In genomic region chr9:129081388-129081889, GRCh38 we compare ENCODE assay signal across 6 cellular contexts. TPM values are rescaled to one million over a fixed set of nuclear protein-coding genes. Genes with fewer than 3 reads are reported as not detected.
DNase-seq lines count a peak whose midpoint lies in the region; ATAC-seq and TF ChIP-seq lines count a peak whose summit lies in the region.

No MANE protein-coding gene starts in this region.

- peak overlapping the region; percentile 73 for H3K27ac ChIP-seq in CD4-positive, CD25-positive, alpha-beta regulatory T cell (ENCODE audit: insufficient read depth, low read length, poor library complexity, severe bottlenecking)
- peak overlapping the region; percentile 29; the same call in 1 of the 2 replicates for H3K27ac ChIP-seq in KMS-11

- peak overlapping the region; percentile 74 for H3K4me2 ChIP-seq in KMS-11

- no peaks in the 10 kb centered on the region for H3K27me3 ChIP-seq in CD4-positive, CD25-positive, alpha-beta regulatory T cell (ENCODE audit: control insufficient read depth, insufficient read depth, low read length)
- H3K27me3 ChIP-seq in KMS-11 (ENCODE audit: insufficient read depth, low read depth), result no peaks in the 10 kb centered on the region

- TF ChIP-seq CTCF in KMS-11 (conservative IDR thresholded peaks at IDR 0.05; ENCODE audit: low read depth, low read length) (no peak), epithelial cell of esophagus (IDR thresholded peaks at IDR 0.05; ENCODE audit: insufficient read depth, low read depth, low read length, missing control alignments) (no peak)

- H3K9me3 ChIP-seq in CD4-positive, CD25-positive, alpha-beta regulatory T cell (ENCODE audit: control insufficient read depth in 2 of 2, low read length in 2 of 2), result no peaks in the 10 kb centered on the region

- H3K79me2 ChIP-seq in KMS-11 (ENCODE audit: insufficient read depth, low read depth), result peaks cover 28% of the 10 kb centered on the region

- H3K9me3 Mint-ChIP-seq in CD4-positive, CD25-positive, alpha-beta regulatory T cell, result no peaks in the 10 kb centered on the region

- peak overlapping the region; percentile 48; the same call in 1 of the 2 replicates for H3K9ac ChIP-seq in KMS-11

- peak overlapping the region; percentile 76 for H3K4me3 ChIP-seq in CD4-positive, CD25-positive, alpha-beta regulatory T cell (ENCODE audit: low read depth, low read length)
- H3K4me3 ChIP-seq in KMS-11 (IDR thresholded peaks at IDR 0.05; ENCODE audit: insufficient read depth, low read depth, low read length), result no peak overlapping the region
- H3K4me3 ChIP-seq in epithelial cell of esophagus (ENCODE audit: low read length), result peak overlapping the region; percentile 91

- peak overlapping the region; percentile 90 to 97 (median 94) for H3K4me3 Mint-ChIP-seq in CD4-positive, CD25-positive, alpha-beta regulatory T cell

- no peak for DNase-seq in CD4-positive, CD25-positive, alpha-beta regulatory T cell
- no peak for DNase-seq in epithelial cell of esophagus (ENCODE audit: low read depth)
- peak; percentile 16 for DNase-seq in stimulated activated CD4-positive, alpha-beta T cell treated with anti-CD3 and anti-CD28 coated beads, Interleukin-1b, Interleukin-23, amount 100 ng/mL, for 48 hours
- DNase-seq in effector CD8-positive, alpha-beta T cell (lab: John Stamatoyannopoulos, UW), result no peak

- ATAC-seq in CD4-positive, CD25-positive, alpha-beta regulatory T cell (ENCODE audit: low read depth in 2 of 2), result no peak
- ATAC-seq in GM18909 (IDR thresholded peaks at IDR 0.05; ENCODE audit: poor library complexity, unreplicated experiment), result no peak

- peak overlapping the region in 2 of 3 donors; percentile 77 to 78 for H3K27ac Mint-ChIP-seq in CD4-positive, CD25-positive, alpha-beta regulatory T cell

- H2AFZ ChIP-seq in KMS-11 (ENCODE audit: low read depth), result peak overlapping the region; percentile 77

- peaks cover 0 to 31% (median 19%) of the 10 kb centered on the region in 4 donors for H3K4me1 Mint-ChIP-seq in CD4-positive, CD25-positive, alpha-beta regulatory T cell

- peaks cover 17% of the 10 kb centered on the region for H3K36me3 ChIP-seq in CD4-positive, CD25-positive, alpha-beta regulatory T cell (ENCODE audit: control insufficient read depth, insufficient read depth, low read length)
- no peaks in the 10 kb centered on the region for H3K36me3 ChIP-seq in KMS-11 (ENCODE audit: insufficient read depth)

- no peaks in the 10 kb centered on the region for H4K20me1 ChIP-seq in KMS-11 (ENCODE audit: insufficient read depth)

- H3K27me3 Mint-ChIP-seq in CD4-positive, CD25-positive, alpha-beta regulatory T cell, result peaks cover 5% of the 10 kb centered on the region

- no peaks in the 10 kb centered on the region for H3K36me3 Mint-ChIP-seq in CD4-positive, CD25-positive, alpha-beta regulatory T cell

- peaks cover 20% of the 10 kb centered on the region for H3K4me1 ChIP-seq in CD4-positive, CD25-positive, alpha-beta regulatory T cell (ENCODE audit: control insufficient read depth, insufficient read depth, low read length, poor library complexity, severe bottlenecking)
- peaks cover 11% of the 10 kb centered on the region for H3K4me1 ChIP-seq in KMS-11 (ENCODE audit: low read depth, poor library complexity, severe bottlenecking)

RNA-seq across cellular contexts. Expression of gene DOLPP1, which starts 0.5 kb away (rescaled TPM):
- total RNA-seq in CD4-positive, CD25-positive, alpha-beta regulatory T cell, result 3.9 TPM
- polyA plus RNA-seq in CD4-positive, CD25-positive, alpha-beta regulatory T cell, result 1 to 10 TPM; 8.6 to 9.3 (median 8.9) TPM

RNA-seq across cellular contexts. Expression of gene CRAT, which starts 29.2 kb away (rescaled TPM):
- 12.5 TPM for total RNA-seq in CD4-positive, CD25-positive, alpha-beta regulatory T cell
- 10 to 100 TPM in 2 of 4 donors, 1 to 10 TPM in 2; 8.7 to 11.4 (median 10.2) TPM for polyA plus RNA-seq in CD4-positive, CD25-positive, alpha-beta regulatory T cell

RNA-seq across cellular contexts. Expression of gene PTPA, which starts 29.8 kb away (rescaled TPM):
- 53.7 TPM for total RNA-seq in CD4-positive, CD25-positive, alpha-beta regulatory T cell
- polyA plus RNA-seq in CD4-positive, CD25-positive, alpha-beta regulatory T cell, result 10 to 100 TPM; 12.9 to 21.6 (median 16.0) TPM

RNA-seq across cellular contexts. Expression of gene MIGA2, which starts 45.0 kb away (rescaled TPM):
- 48.5 TPM for total RNA-seq in CD4-positive, CD25-positive, alpha-beta regulatory T cell
- polyA plus RNA-seq in CD4-positive, CD25-positive, alpha-beta regulatory T cell, result 1 to 10 TPM; 6.3 to 8.0 (median 7.6) TPM

RNA-seq across cellular contexts. Expression of gene SH3GLB2, which starts 53.3 kb away (rescaled TPM):
- 77.8 TPM for total RNA-seq in CD4-positive, CD25-positive, alpha-beta regulatory T cell
- polyA plus RNA-seq in CD4-positive, CD25-positive, alpha-beta regulatory T cell, result 10 to 100 TPM; 18.2 to 38.8 (median 26.6) TPM
